ENCODE assay signal across 8 cellular contexts in the genomic region with DNA sequence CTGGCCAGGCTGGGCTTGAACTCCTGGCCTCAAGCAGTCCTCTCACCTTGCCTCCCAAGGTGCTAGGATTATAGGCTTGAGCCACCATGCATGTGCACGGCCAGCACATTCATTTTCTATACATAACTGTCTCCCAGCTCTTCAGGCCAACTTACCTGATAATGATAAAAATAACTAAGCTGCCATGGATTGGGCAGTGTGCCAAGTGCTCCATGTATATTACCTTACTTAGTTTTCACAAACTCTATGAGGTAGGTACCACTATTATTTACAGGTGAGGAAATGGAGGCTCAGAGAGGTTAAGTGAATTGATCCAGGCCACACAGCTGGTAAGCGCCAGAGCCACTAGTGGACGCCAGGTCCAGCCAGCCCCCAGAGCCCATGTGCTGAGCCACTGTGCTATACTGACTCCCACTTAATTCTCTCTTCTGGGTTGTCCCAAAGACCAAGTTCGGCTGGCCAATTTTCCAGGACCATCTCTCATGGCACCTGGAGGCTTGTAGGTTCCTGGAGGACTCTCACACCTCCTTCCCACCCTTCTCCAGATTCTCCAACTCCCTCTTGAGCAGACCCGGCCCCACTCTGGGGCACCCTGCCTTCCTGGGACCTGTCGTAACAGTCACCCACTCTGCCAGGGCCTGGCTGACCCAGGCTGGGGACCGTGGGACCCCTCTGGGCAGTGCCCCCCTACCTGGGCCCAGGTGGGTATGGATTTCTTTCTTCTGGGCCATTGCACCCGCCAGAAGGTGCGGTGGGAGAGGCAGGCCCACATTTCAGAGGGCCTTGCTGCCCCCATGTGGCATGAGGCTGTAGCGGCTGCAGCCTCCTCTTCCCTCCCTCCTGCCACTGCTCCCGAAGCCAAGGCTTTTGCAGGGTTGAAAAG. TPM values are rescaled to one million over a fixed set of nuclear protein-coding genes. Genes with fewer than 3 reads are reported as not detected.
DNase-seq lines count a peak whose midpoint lies in the region; ATAC-seq, FAIRE-seq and TF ChIP-seq lines count a peak whose summit lies in the region.

No MANE protein-coding gene starts in this region.

- no peak overlapping the region for H3K4me3 ChIP-seq in HepG2 (replicated peaks in 1 of 3; ENCODE audit: insufficient read depth in 1 of 3, low read depth in 2 of 3, low read length in 3 of 3)

- peak overlapping the region; percentile 53 for H3K27ac ChIP-seq in C4-2B
- H3K27ac ChIP-seq in HepG2 (ENCODE audit: extremely low read length, insufficient read depth, low read length), result no peak overlapping the region

- H3K9ac ChIP-seq in HepG2 (ENCODE audit: insufficient read depth, low read depth, low read length), result no peak overlapping the region

- no peaks in the 10 kb centered on the region for H3K79me2 ChIP-seq in HepG2 (ENCODE audit: insufficient read depth, low read length)

- intact Hi-C loops in HepG2 (cut with micrococcal nuclease; ENCODE audit: unreplicated experiment), result no loop called here

- 8% methylated on average over 11 of the region's 11 CpGs for WGBS in HepG2 (ENCODE audit: low lambda C conversion rate)

- no peak overlapping the region for H2AFZ ChIP-seq in HepG2 (ENCODE audit: low read length)

- peaks cover 3 to 24% of the 10 kb centered on the region in 2 experiments; a peak in 4 of 5 replicates for H3K27me3 ChIP-seq in HepG2 (ENCODE audit: control insufficient read depth in 1 of 2, insufficient read depth in 2 of 2, low read length in 2 of 2)

- H3K4me2 ChIP-seq in HepG2 (ENCODE audit: low read depth, low read length), result no peak overlapping the region

- TF ChIP-seq CTCF in C4-2B (conservative IDR thresholded peaks at IDR 0.05) (peak; percentile 96), HepG2 (CRISPR knock-in tag; IDR thresholded peaks at IDR 0.05) (peak; percentile 93)

- no peak for TF ChIP-seq POLR2A in HepG2 (IDR thresholded peaks at IDR 0.05; ENCODE audit: insufficient read depth in 1 of 2, low read depth in 2 of 2, low read length in 2 of 2)

- peak; percentile 64 for DNase-seq in H4 (ENCODE audit: low spot score)
- peak; percentile 84 for DNase-seq in NCI-H2196 (lab: John Stamatoyannopoulos, UW; ENCODE audit: unreplicated experiment)
- peak; percentile 49 for DNase-seq in activated CD4-positive, CD25-positive, alpha-beta regulatory T cell treated with anti-CD3 and anti-CD28 coated beads, Interleukin-2, amount 50 U/mL, for 72 hours
- peak; percentile 88 for DNase-seq in cerebellum (ENCODE audit: low spot score)
- DNase-seq in HepG2 (ENCODE audit: low spot score), result no peak
- DNase-seq in stimulated activated CD4-positive, alpha-beta T cell treated with anti-CD3 and anti-CD28 coated beads, TNF-alpha, amount 100 ng/mL, for 24 hours (ENCODE audit: low read depth in 3 of 3), result peak; percentile 31 to 50 (median 36)

- TF ChIP-seq RAD21 in HepG2 (CRISPR knock-in tag; IDR thresholded peaks at IDR 0.05), result peak; percentile 93

- no peaks in the 10 kb centered on the region for H3K9me3 ChIP-seq in HepG2 (ENCODE audit: low read length)

- no peaks in the 10 kb centered on the region for H4K20me1 ChIP-seq in HepG2 (ENCODE audit: insufficient read depth, low read length)

- CTCF ChIA-PET in HepG2 (lab: Yijun Ruan, JAX; ENCODE audit: low intra/inter-chr PET ratio, low total read pairs), result interaction anchor here (0.7 to 5.2 kb wide), 7 partner anchors 44 to 198 kb away, joined by 3 to 68 read pairs (median 6); no protein-coding TSS in a partner anchor

- BruUV-seq in HepG2 (replicated peaks; lab: Mats Ljungman, UMichigan), result no TSS peak

- POLR2A ChIA-PET in HepG2 (lab: Yijun Ruan, JAX), result interaction anchor here (0.9 kb wide), 1 partner anchor 192 kb away, joined by 3 read pairs; no protein-coding TSS in a partner anchor

- ATAC-seq in HepG2 (peak; percentile 88), HG02763 (IDR thresholded peaks at IDR 0.05; ENCODE audit: unreplicated experiment) (no peak)

- FAIRE-seq in HepG2 (lab: Jason Lieb, UNC), result peak; percentile 15

- H3K4me1 ChIP-seq in HepG2 (ENCODE audit: insufficient read depth, low read length), result 0 out of 2 replicates have a peak, but pooled peaks cover 6% of the 10 kb centered on the region

- no peak for TF ChIP-seq EP300 in HepG2 (IDR thresholded peaks at IDR 0.05; ENCODE audit: low read depth in 2 of 2, low read length in 2 of 2)
- no peak for TF ChIP-seq EP300 in HepG2 (CRISPR knock-in tag; IDR thresholded peaks at IDR 0.05; ENCODE audit: borderline replicate concordance)

- no peaks in the 10 kb centered on the region for H3K36me3 ChIP-seq in HepG2 (replicated peaks in 1 of 2; ENCODE audit: control insufficient read depth in 1 of 2, insufficient read depth in 2 of 2, low read length in 2 of 2)

- in situ Hi-C loops in HepG2 (cut with HindIII; ENCODE audit: extremely low pct_ligation_motif_present, low pct_unique_long_range_greater_than_20kb), result no loop called here

TF ChIP-seq in HepG2, 621 proteins besides CTCF, POLR2A, EP300 and RAD21 (continues in another document):
- TF ChIP-seq ZNF605 (CRISPR knock-in tag; IDR thresholded peaks at IDR 0.05), result no peak

RNA-seq across cellular contexts. Expression of gene CIPC, which starts 30.2 kb away (rescaled TPM):
- 13.6 and 22.9 TPM in 2 replicates for total RNA-seq in H4 (2014; rRNA removed; shearing (Covaris generic))
- total RNA-seq in cerebellum, result 40.9 TPM
- 13.9 and 18.4 TPM in 2 replicates for total RNA-seq in HepG2 (2016; rRNA removed; fragmentation: Illumina TruSeq; extraction: Trizol)
- total RNA-seq in HepG2 (2016; cell fraction: cytosol; rRNA removed; fragmentation: Illumina TruSeq; extraction: Trizol; ENCODE audit: low read depth), result 1.6 and 1.7 TPM in 2 replicates
- total RNA-seq in HepG2 (2016; cell fraction: insoluble cytoplasmic fraction; rRNA removed; fragmentation: Illumina TruSeq; extraction: Trizol), result 12.8 and 18.2 TPM in 2 replicates
- total RNA-seq in HepG2 (2016; cell fraction: membrane; rRNA removed; fragmentation: Illumina TruSeq; extraction: Trizol), result 9.4 and 10.0 TPM in 2 replicates
- total RNA-seq in HepG2 (2016; cell fraction: nucleus; rRNA removed; fragmentation: Illumina TruSeq; extraction: Trizol), result 8.0 and 10.3 TPM in 2 replicates
- polyA plus RNA-seq in HepG2 (2011; rRNA removed), result 6.0 and 7.6 TPM in 2 replicates
- 4.8 and 5.6 TPM in 2 replicates for polyA plus RNA-seq in HepG2 (2011; cell fraction: cytosol; rRNA removed)
- 3.6 and 4.9 TPM in 2 replicates for polyA plus RNA-seq in HepG2 (2011; cell fraction: nucleus; rRNA removed)
- polyA plus RNA-seq in HepG2 (2012), result 4.0 and 4.3 TPM in 2 replicates
- polyA plus RNA-seq in HepG2 (2016; cell fraction: cytosol; fragmentation: Illumina TruSeq; extraction: Trizol; ENCODE audit: low read depth), result 0.84 and 0.93 TPM in 2 replicates
- 12.4 and 12.8 TPM in 2 replicates for polyA plus RNA-seq in HepG2 (2016; cell fraction: insoluble cytoplasmic fraction; fragmentation: Illumina TruSeq; extraction: Trizol; ENCODE audit: low read depth)
- 3.3 and 4.4 TPM in 2 replicates for polyA plus RNA-seq in HepG2 (2016; cell fraction: membrane; fragmentation: Illumina TruSeq; extraction: Trizol; ENCODE audit: low read depth)
- 10.3 and 11.4 TPM in 2 replicates for polyA plus RNA-seq in HepG2 (2016; cell fraction: nucleus; fragmentation: Illumina TruSeq; extraction: Trizol; ENCODE audit: insufficient read depth, low read depth)
- polyA minus RNA-seq in HepG2 (2011; rRNA and poly(A)+ RNA removed; ENCODE audit: low replicate concordance), result 11.9 and 19.0 TPM in 2 replicates
- polyA minus RNA-seq in HepG2 (2011; cell fraction: cytosol; rRNA and poly(A)+ RNA removed), result 6.0 and 6.7 TPM in 2 replicates
- polyA minus RNA-seq in HepG2 (2011; cell fraction: nucleus; rRNA and poly(A)+ RNA removed), result 5.9 and 7.2 TPM in 2 replicates

RNA-seq across cellular contexts. Expression of gene IRF2BPL, which starts 39.4 kb away (rescaled TPM):
- 8.7 and 17.5 TPM in 2 replicates for total RNA-seq in H4 (2014; rRNA removed; shearing (Covaris generic))
- total RNA-seq in cerebellum, result 28.5 TPM
- total RNA-seq in HepG2 (2016; rRNA removed; fragmentation: Illumina TruSeq; extraction: Trizol), result 6.2 and 8.4 TPM in 2 replicates
- 0.88 and 1.1 TPM in 2 replicates for total RNA-seq in HepG2 (2016; cell fraction: cytosol; rRNA removed; fragmentation: Illumina TruSeq; extraction: Trizol; ENCODE audit: low read depth)
- total RNA-seq in HepG2 (2016; cell fraction: insoluble cytoplasmic fraction; rRNA removed; fragmentation: Illumina TruSeq; extraction: Trizol), result 6.2 and 7.9 TPM in 2 replicates
- total RNA-seq in HepG2 (2016; cell fraction: membrane; rRNA removed; fragmentation: Illumina TruSeq; extraction: Trizol), result 3.5 and 4.3 TPM in 2 replicates
- total RNA-seq in HepG2 (2016; cell fraction: nucleus; rRNA removed; fragmentation: Illumina TruSeq; extraction: Trizol), result 5.8 and 6.6 TPM in 2 replicates
- polyA plus RNA-seq in HepG2 (2011; rRNA removed), result 6.6 and 7.8 TPM in 2 replicates
- polyA plus RNA-seq in HepG2 (2011; cell fraction: cytosol; rRNA removed), result 6.1 and 8.5 TPM in 2 replicates
- polyA plus RNA-seq in HepG2 (2011; cell fraction: nucleus; rRNA removed), result 9.9 and 12.0 TPM in 2 replicates
- polyA plus RNA-seq in HepG2 (2012), result 13.5 and 21.1 TPM in 2 replicates
- polyA plus RNA-seq in HepG2 (2016; cell fraction: cytosol; fragmentation: Illumina TruSeq; extraction: Trizol; ENCODE audit: low read depth), result 0.57 and 0.58 TPM in 2 replicates
- 8.8 and 10.6 TPM in 2 replicates for polyA plus RNA-seq in HepG2 (2016; cell fraction: insoluble cytoplasmic fraction; fragmentation: Illumina TruSeq; extraction: Trizol; ENCODE audit: low read depth)
- 2.4 and 2.6 TPM in 2 replicates for polyA plus RNA-seq in HepG2 (2016; cell fraction: membrane; fragmentation: Illumina TruSeq; extraction: Trizol; ENCODE audit: low read depth)
- polyA plus RNA-seq in HepG2 (2016; cell fraction: nucleus; fragmentation: Illumina TruSeq; extraction: Trizol; ENCODE audit: insufficient read depth, low read depth), result 9.6 and 10.7 TPM in 2 replicates
- polyA minus RNA-seq in HepG2 (2011; rRNA and poly(A)+ RNA removed; ENCODE audit: low replicate concordance), result 5.2 and 20.2 TPM in 2 replicates
- polyA minus RNA-seq in HepG2 (2011; cell fraction: cytosol; rRNA and poly(A)+ RNA removed), result 14.8 and 18.3 TPM in 2 replicates
- 5.8 and 8.6 TPM in 2 replicates for polyA minus RNA-seq in HepG2 (2011; cell fraction: nucleus; rRNA and poly(A)+ RNA removed)
